In the genomic region with DNA sequence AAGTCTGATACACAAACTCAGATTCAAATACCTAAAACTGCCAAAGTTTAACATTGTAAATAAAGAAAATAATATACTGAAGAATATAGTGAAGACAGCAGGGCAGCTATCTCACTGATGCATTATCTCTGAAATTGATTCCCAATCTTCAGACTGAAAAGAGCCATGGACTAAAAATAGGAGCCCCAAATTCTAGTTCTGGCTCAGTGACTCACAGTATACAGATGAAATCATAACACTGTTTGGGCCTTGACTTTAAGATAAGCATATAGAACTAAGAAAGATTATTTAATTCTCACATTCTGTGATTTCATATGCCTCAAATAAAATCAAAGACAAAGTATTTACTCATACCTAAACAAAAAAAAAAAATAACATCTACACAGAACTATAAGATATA, we compare ENCODE assay signal across 26 cellular contexts.
"Had no signal": no experiment of that assay in that cellular context is flagged by ENCODE, and none has a peak within 500 bp of the region (broad histone marks: within the 10 kb centered on the region; RNA-seq: fewer than 3 reads in every experiment).

No MANE protein-coding gene starts in this region.

- H3K4me1 ChIP-seq: Peyer's patch had no signal

- H3K27me3 ChIP-seq: Peyer's patch had no signal

- H3K9me3 ChIP-seq: Peyer's patch had no signal

- DNase-seq: activated CD4-positive, alpha-beta T cell treated with anti-CD3 and anti-CD28 coated beads for 48 hours; activated CD4-positive, alpha-beta T cell treated with anti-CD3 and anti-CD28 coated beads, Interleukin-2, amount 50 U/mL, for 4 hours; activated CD4-positive, CD25-positive, alpha-beta regulatory T cell treated with anti-CD3 and anti-CD28 coated beads, Interleukin-2, amount 50 U/mL, for 72 hours; activated CD8-positive, alpha-beta memory T cell treated with anti-CD3 and anti-CD28 coated beads, Interleukin-2, amount 50 U/mL, for 48 hours; activated CD8-positive, alpha-beta T cell treated with anti-CD3 and anti-CD28 coated beads, Interleukin-2, amount 10 ng/mL, durations not matched to agents 7 days and 5 days; activated naive CD4-positive, alpha-beta T cell treated with anti-CD3 and anti-CD28 coated beads, Interleukin-2, amount 50 U/mL, for 16 hours; activated naive CD8-positive, alpha-beta T cell treated with anti-CD3 and anti-CD28 coated beads, Interleukin-2, amount 10 ng/mL, durations not matched to agents 7 days and 5 days; activated T-cell treated with anti-CD3 and anti-CD28 coated beads, Interleukin-2, amount 50 U/mL, for 1 hour; aorta; central memory CD4-positive, alpha-beta T cell; Karpas-422; MM.1S; NCI-H1105; NCI-H1436; NCI-H1694 treated with DMSO at 0.1 percent for 48 hours; NCI-H2029 treated with DMSO at 0.1 percent for 48 hours; NCI-H510A treated with DMSO at 0.1 percent for 48 hours; NCI-H69; NK-92 treated with Interleukin-12 subunit alpha and Interleukin-12 subunit beta, amount 100 ng/mL, for 24 hours; Peyer's patch; Right ventricle myocardium superior; T-helper 9 cell had no signal

- H3K27ac ChIP-seq: Peyer's patch, RWPE1 had no signal

- FAIRE-seq: bronchial epithelial cell had no signal

- H3K4me3 Mint-ChIP-seq: activated CD8-positive, alpha-beta T cell treated with anti-CD3 and anti-CD28 coated beads, Interleukin-2, amount 10 ng/mL, durations not matched to agents 7 days and 5 days; activated naive CD8-positive, alpha-beta T cell treated with anti-CD3 and anti-CD28 coated beads, Interleukin-2, amount 10 ng/mL, durations not matched to agents 7 days and 5 days; T-helper 1 cell treated with Interleukin-12 subunit alpha and Interleukin-12 subunit beta and Interleukin-4 antibody, amounts not matched to agents 30 μg/mL and 1 μg/mL, for 36 hours; WTC11 had no signal

- H3K4me1 Mint-ChIP-seq: WTC11 had no signal

- H3K27ac Mint-ChIP-seq: activated CD8-positive, alpha-beta T cell treated with anti-CD3 and anti-CD28 coated beads, Interleukin-2, amount 10 ng/mL, durations not matched to agents 7 days and 5 days; activated naive CD8-positive, alpha-beta T cell treated with anti-CD3 and anti-CD28 coated beads, Interleukin-2, amount 10 ng/mL, durations not matched to agents 7 days and 5 days; T-helper 1 cell treated with Interleukin-12 subunit alpha and Interleukin-12 subunit beta and Interleukin-4 antibody, amounts not matched to agents 30 μg/mL and 1 μg/mL, for 36 hours; WTC11 had no signal

- ATAC-seq: activated CD8-positive, alpha-beta T cell treated with anti-CD3 and anti-CD28 coated beads, Interleukin-2, amount 10 ng/mL, durations not matched to agents 7 days and 5 days; WTC11 had no signal

- H3K27me3 Mint-ChIP-seq: activated naive CD8-positive, alpha-beta T cell treated with anti-CD3 and anti-CD28 coated beads, Interleukin-2, amount 10 ng/mL, durations not matched to agents 7 days and 5 days had no signal

- H3K4me3 ChIP-seq: Peyer's patch had no signal
